ENCODE assay signal across 20 cellular contexts in genomic region chr11:1047576-1048156, GRCh38. TPM values are rescaled to one million over a fixed set of nuclear protein-coding genes. Genes with fewer than 3 reads are reported as not detected.
DNase-seq lines count a peak whose midpoint lies in the region; ATAC-seq and TF ChIP-seq lines count a peak whose summit lies in the region.
"Had no signal": no experiment of that assay in that cellular context is flagged by ENCODE, and none has a peak within 500 bp of the region (broad histone marks: within the 10 kb centered on the region; RNA-seq: fewer than 3 reads in every experiment).

No MANE protein-coding gene starts in this region.

- ATAC-seq in sciatic nerve: no peak
- no peak for ATAC-seq in stimulated activated naive B cell treated with anti-CD40 and anti-IgM and Interleukin-4, amounts not matched to agents 10 μg/mL and 1 μg/mL and 100 μg/mL, for 72 hours (replicated peaks)
- ATAC-seq: Panc1 had no signal

- no peak overlapping the region for H3K27ac ChIP-seq in hepatocyte
- H3K27ac ChIP-seq: C4-2B had no signal

- peak overlapping the region; percentile 51 for H3K9ac ChIP-seq in NT2/D1 (ENCODE audit: insufficient read length, low read depth)

- no peaks in the 10 kb centered on the region for H3K79me2 ChIP-seq in hepatocyte

- intact Hi-C loops in sciatic nerve (cut with DNase I): no loop called here

- H3K4me3 ChIP-seq in NT2/D1 (ENCODE audit: insufficient read length, low read depth): no peak overlapping the region
- H3K4me3 ChIP-seq in hepatocyte: no peak overlapping the region

- no peak overlapping the region for H3K4me3 Mint-ChIP-seq in stimulated activated naive B cell treated with anti-CD40 and anti-IgM and Interleukin-4, amounts not matched to agents 10 μg/mL and 1 μg/mL and 100 μg/mL, for 72 hours

- H3K4me1 ChIP-seq in NT2/D1 (ENCODE audit: insufficient read depth, insufficient read length) (peaks cover 11% of the 10 kb centered on the region), hepatocyte (ENCODE audit: insufficient read depth) (no peaks in the 10 kb centered on the region)

- no peaks in the 10 kb centered on the region for H3K9me2 ChIP-seq in hepatocyte (replicated peaks; ENCODE audit: insufficient read depth)

- H3K36me3 ChIP-seq in NT2/D1 (ENCODE audit: insufficient read depth, insufficient read length, low read length) (no peaks in the 10 kb centered on the region), hepatocyte (replicated peaks; ENCODE audit: insufficient read depth, low read depth) (no peaks in the 10 kb centered on the region)

- H3K4me2 ChIP-seq in hepatocyte: no peak overlapping the region

- H3K4me1 Mint-ChIP-seq in stimulated activated naive B cell treated with anti-CD40 and anti-IgM and Interleukin-4, amounts not matched to agents 10 μg/mL and 1 μg/mL and 100 μg/mL, for 72 hours: peaks cover 5 to 6% of the 10 kb centered on the region in 2 donors

- TF ChIP-seq CTCF in hepatocyte (IDR thresholded peaks at IDR 0.05; ENCODE audit: poor library complexity): no peak

- no peaks in the 10 kb centered on the region for H4K20me1 ChIP-seq in hepatocyte (ENCODE audit: insufficient read depth, poor library complexity, severe bottlenecking)

- 85% methylated on average over 22 of the region's 22 CpGs for WGBS in hepatocyte (ENCODE audit: low lambda C conversion rate, missing lambda C conversion rate)

- H2AFZ ChIP-seq in hepatocyte: no peak overlapping the region

- peaks cover 4% of the 10 kb centered on the region in 2 donors for H3K9me3 Mint-ChIP-seq in stimulated activated naive B cell treated with anti-CD40 and anti-IgM and Interleukin-4, amounts not matched to agents 10 μg/mL and 1 μg/mL and 100 μg/mL, for 72 hours

- DNase-seq in activated effector memory CD4-positive, alpha-beta T cell treated with anti-CD3 and anti-CD28 coated beads, Interleukin-2, amount 50 U/mL, for 16 hours: peak; percentile 17
- DNase-seq in activated effector memory CD4-positive, alpha-beta T cell treated with Interleukin-2 at 50 U/mL for 16 hours: no peak
- DNase-seq in NT2/D1 (ENCODE audit: low read depth, low spot score): no peak
- peak; percentile 55 for DNase-seq in left kidney (ENCODE audit: low read depth, low spot score)
- peak; percentile 45 for DNase-seq in sciatic nerve (ENCODE audit: low spot score)
- no peak for DNase-seq in stimulated activated naive B cell treated with anti-CD40 and anti-IgM and Interleukin-4, amounts not matched to agents 10 μg/mL and 1 μg/mL and 100 μg/mL, for 72 hours
- no peak for DNase-seq in hepatocyte (ENCODE audit: low spot score)
- DNase-seq in DMS114 treated with DMSO at 0.1 percent for 48 hours (lab: John Stamatoyannopoulos, UW; ENCODE audit: unreplicated experiment): no peak
- DNase-seq: DMS153, EL, Kasumi-1, MM.1S, NCI-H1092 treated with DMSO at 0.1 percent for 48 hours, NCI-H2081 treated with DMSO at 0.1 percent for 48 hours, NCI-H510A treated with DMSO at 0.1 percent for 48 hours, SHP77 had no signal

- H3K36me3 Mint-ChIP-seq in stimulated activated naive B cell treated with anti-CD40 and anti-IgM and Interleukin-4, amounts not matched to agents 10 μg/mL and 1 μg/mL and 100 μg/mL, for 72 hours: no peaks in the 10 kb centered on the region

- no peak overlapping the region for H3K27ac Mint-ChIP-seq in stimulated activated naive B cell treated with anti-CD40 and anti-IgM and Interleukin-4, amounts not matched to agents 10 μg/mL and 1 μg/mL and 100 μg/mL, for 72 hours

- H3K9me3 ChIP-seq in NT2/D1 (ENCODE audit: insufficient read depth, low read length) (no peaks in the 10 kb centered on the region), hepatocyte (ENCODE audit: low read depth) (no peaks in the 10 kb centered on the region)

- H3K27me3 ChIP-seq in NT2/D1 (ENCODE audit: insufficient read depth, insufficient read length) (no peaks in the 10 kb centered on the region), hepatocyte (peaks cover 4% of the 10 kb centered on the region)

- H3K27me3 Mint-ChIP-seq in stimulated activated naive B cell treated with anti-CD40 and anti-IgM and Interleukin-4, amounts not matched to agents 10 μg/mL and 1 μg/mL and 100 μg/mL, for 72 hours: peaks cover 32 to 57% of the 10 kb centered on the region in 2 donors

RNA-seq across cellular contexts. Expression of gene MUC6, which starts 11.1 kb away (rescaled TPM):
- total RNA-seq in sciatic nerve (not detected), hepatocyte (not detected in 2 replicates)
- polyA plus RNA-seq in hepatocyte: not detected in 2 replicates
- total RNA-seq: A172, H1 had no signal
- polyA plus RNA-seq: H1 had no signal

RNA-seq across cellular contexts. Expression of gene MUC2, which starts 27.0 kb away (rescaled TPM):
- total RNA-seq in sciatic nerve (not detected), hepatocyte (6.7 and 18.2 TPM in 2 replicates)
- 0.77 and 0.83 TPM in 2 replicates for polyA plus RNA-seq in hepatocyte
- total RNA-seq: A172, H1 had no signal
- polyA plus RNA-seq: H1 had no signal

Comparison
In these comparisons a context has a peak if more than half of its experiments do, and no peak if none do; other contexts are left out.
1. DNase-seq: peak in activated effector memory CD4-positive, alpha-beta T cell treated with anti-CD3 and anti-CD28 coated beads, Interleukin-2, amount 50 U/mL, for 16 hours (single experiment), left kidney (single experiment) and sciatic nerve (single experiment); none in activated effector memory CD4-positive, alpha-beta T cell treated with Interleukin-2 at 50 U/mL for 16 hours (single experiment), NT2/D1 (single experiment), stimulated activated naive B cell treated with anti-CD40 and anti-IgM and Interleukin-4, amounts not matched to agents 10 μg/mL and 1 μg/mL and 100 μg/mL, for 72 hours (single experiment), hepatocyte (single experiment) and DMS114 treated with DMSO at 0.1 percent for 48 hours (single experiment).